Comparison of ENCODE assay signal across 16 cellular contexts in the genomic region with DNA sequence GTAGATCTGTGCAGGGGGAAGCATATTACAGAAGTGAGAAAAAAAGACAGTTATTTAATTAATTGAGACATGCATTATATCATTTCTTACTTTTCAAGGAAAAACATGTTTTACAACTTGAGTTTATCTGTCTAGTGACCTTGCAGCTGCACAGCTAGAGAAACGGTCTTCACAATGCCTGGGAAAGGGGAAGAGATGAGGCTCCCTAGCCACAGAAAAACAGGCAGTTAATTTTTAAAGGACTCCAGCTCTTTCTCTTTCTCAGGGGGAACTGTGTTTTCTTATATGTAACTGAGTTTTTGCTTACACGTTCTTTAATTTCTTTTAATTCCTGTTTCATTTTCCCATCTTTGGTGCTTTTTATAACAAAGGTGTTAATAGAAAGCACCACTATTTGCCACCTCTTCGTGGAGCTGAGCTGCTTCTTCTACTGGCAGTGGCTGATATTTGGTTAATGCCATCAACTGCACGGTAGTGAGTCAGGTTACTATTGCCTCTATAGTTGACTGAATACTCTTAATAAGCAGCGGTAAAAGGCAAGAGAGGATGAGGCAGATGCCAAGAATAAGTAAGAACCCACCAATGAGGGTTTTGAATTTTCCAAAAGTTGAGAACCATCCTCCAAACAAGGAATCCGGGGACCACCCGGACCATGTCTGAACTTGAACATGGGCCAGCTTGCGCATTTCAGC. TPM values are rescaled to one million over a fixed set of nuclear protein-coding genes. Genes with fewer than 3 reads are reported as not detected.
"Had no signal": no experiment of that assay in that cellular context is flagged by ENCODE, and none has a peak within 500 bp of the region (broad histone marks: within the 10 kb centered on the region; RNA-seq: fewer than 3 reads in every experiment).

No MANE protein-coding gene starts in this region.

RNA-seq across cellular contexts. Expression of a gene that starts 11.4 kb away (rescaled TPM):
- total RNA-seq: activated naive CD4-positive, alpha-beta T cell treated with anti-CD3 and anti-CD28 coated beads, Interleukin-2, amount 50 U/mL, for 72 hours; activated T-cell treated with anti-CD3 and anti-CD28 coated beads, Interleukin-2, amount 50 U/mL, for 72 hours; endothelial cell of umbilical vein; fibroblast of lung; fibroblast of villous mesenchyme; left ventricle myocardium inferior; myocyte; natural killer cell treated with Interleukin-12 subunit alpha and Interleukin-12 subunit beta and Interleukin-15 and Interleukin-18, amount 100 ng/mL, for 72 hours; osteoblast; posterior vena cava; spleen had no signal

RNA-seq across cellular contexts. Expression of a gene that starts 35.3 kb away (rescaled TPM):
- total RNA-seq: endothelial cell of umbilical vein; fibroblast of lung; fibroblast of villous mesenchyme; gastroesophageal sphincter; left ventricle myocardium inferior; natural killer cell treated with Interleukin-12 subunit alpha and Interleukin-12 subunit beta and Interleukin-15 and Interleukin-18, amount 100 ng/mL, for 72 hours; posterior vena cava; suprapubic skin; urinary bladder had no signal

RNA-seq across cellular contexts. Expression of a gene that starts 46.2 kb away (rescaled TPM):
- total RNA-seq: activated naive CD4-positive, alpha-beta T cell treated with anti-CD3 and anti-CD28 coated beads, Interleukin-2, amount 50 U/mL, for 72 hours; activated T-cell treated with anti-CD3 and anti-CD28 coated beads, Interleukin-2, amount 50 U/mL, for 72 hours; breast epithelium; endothelial cell of umbilical vein; fibroblast of lung; fibroblast of villous mesenchyme; gastroesophageal sphincter; lung; myocyte; natural killer cell treated with Interleukin-12 subunit alpha and Interleukin-12 subunit beta and Interleukin-15 and Interleukin-18, amount 100 ng/mL, for 72 hours; osteoblast; posterior vena cava; spleen; suprapubic skin; urinary bladder had no signal
